Comparison of ENCODE assay signal across 21 cellular contexts in genomic region chr12:26255893-26256645, GRCh38.
"Had no signal": no experiment of that assay in that cellular context is flagged by ENCODE, and none has a peak within 500 bp of the region (broad histone marks: within the 10 kb centered on the region; RNA-seq: fewer than 3 reads in every experiment).

No MANE protein-coding gene starts in this region.

- H3K27me3 ChIP-seq: esophagus muscularis mucosa, gastroesophageal sphincter, neutrophil, right lobe of liver, tibial artery, upper lobe of right lung, vagina had no signal

- ATAC-seq: gastroesophageal sphincter; left lobe of liver; naive thymus-derived CD4-positive, alpha-beta T cell; psoas muscle; right lobe of liver; stimulated activated effector memory CD8-positive, alpha-beta T cell treated with anti-CD3 and anti-CD28 coated beads, Interleukin-12 subunit alpha, Interleukin-12 subunit beta, amount 100 ng/mL, for 72 hours; upper lobe of right lung had no signal

- H3K4me3 Mint-ChIP-seq: naive thymus-derived CD4-positive, alpha-beta T cell; stimulated activated effector memory CD8-positive, alpha-beta T cell treated with anti-CD3 and anti-CD28 coated beads, Interleukin-12 subunit alpha, Interleukin-12 subunit beta, amount 100 ng/mL, for 72 hours; stimulated activated naive CD8-positive, alpha-beta T cell treated with anti-CD3 and anti-CD28 coated beads, Interleukin-15, Interleukin-2, amounts not matched to agents 100 ng/mL and 50 ng/mL, for 24 hours had no signal

- H3K4me3 ChIP-seq: esophagus muscularis mucosa, gastroesophageal sphincter, psoas muscle, right lobe of liver, tibial artery, upper lobe of right lung, vagina had no signal

- H3K4me1 ChIP-seq: esophagus muscularis mucosa, gastroesophageal sphincter, psoas muscle, right lobe of liver, tibial artery, upper lobe of right lung, vagina had no signal

- H3K27ac Mint-ChIP-seq: naive thymus-derived CD4-positive, alpha-beta T cell; stimulated activated effector memory CD8-positive, alpha-beta T cell treated with anti-CD3 and anti-CD28 coated beads, Interleukin-12 subunit alpha, Interleukin-12 subunit beta, amount 100 ng/mL, for 72 hours; stimulated activated naive CD8-positive, alpha-beta T cell treated with anti-CD3 and anti-CD28 coated beads, Interleukin-15, Interleukin-2, amounts not matched to agents 100 ng/mL and 50 ng/mL, for 24 hours had no signal

- DNase-seq: effector memory CD4-positive, alpha-beta T cell; foreskin fibroblast; glutamatergic neuron; islet precursor cell; mammary epithelial cell; naive thymus-derived CD4-positive, alpha-beta T cell; psoas muscle; retina; right lobe of liver; stimulated activated CD4-positive, alpha-beta T cell treated with anti-CD3 and anti-CD28 coated beads, Interleukin-4, amount 100 ng/mL, for 1 hour; stimulated activated CD8-positive, alpha-beta memory T cell treated with anti-CD3 and anti-CD28 coated beads, Interleukin-4, amount 100 ng/mL, for 48 hours; tibial artery; upper lobe of right lung had no signal

- H3K4me1 Mint-ChIP-seq: naive thymus-derived CD4-positive, alpha-beta T cell; stimulated activated effector memory CD8-positive, alpha-beta T cell treated with anti-CD3 and anti-CD28 coated beads, Interleukin-12 subunit alpha, Interleukin-12 subunit beta, amount 100 ng/mL, for 72 hours had no signal

- H3K36me3 Mint-ChIP-seq: stimulated activated effector memory CD8-positive, alpha-beta T cell treated with anti-CD3 and anti-CD28 coated beads, Interleukin-12 subunit alpha, Interleukin-12 subunit beta, amount 100 ng/mL, for 72 hours had no signal

- H3K9me3 ChIP-seq: gastroesophageal sphincter, neutrophil, psoas muscle, right lobe of liver, upper lobe of right lung, vagina had no signal

- H3K36me3 ChIP-seq: esophagus muscularis mucosa, gastroesophageal sphincter, neutrophil, right lobe of liver, tibial artery, upper lobe of right lung, vagina had no signal

- H3K27ac ChIP-seq: epithelial cell of prostate, esophagus muscularis mucosa, gastroesophageal sphincter, neutrophil, psoas muscle, right lobe of liver, tibial artery, upper lobe of right lung, vagina had no signal
